24 cellular contexts compared by ENCODE assay signal in the genomic region with DNA sequence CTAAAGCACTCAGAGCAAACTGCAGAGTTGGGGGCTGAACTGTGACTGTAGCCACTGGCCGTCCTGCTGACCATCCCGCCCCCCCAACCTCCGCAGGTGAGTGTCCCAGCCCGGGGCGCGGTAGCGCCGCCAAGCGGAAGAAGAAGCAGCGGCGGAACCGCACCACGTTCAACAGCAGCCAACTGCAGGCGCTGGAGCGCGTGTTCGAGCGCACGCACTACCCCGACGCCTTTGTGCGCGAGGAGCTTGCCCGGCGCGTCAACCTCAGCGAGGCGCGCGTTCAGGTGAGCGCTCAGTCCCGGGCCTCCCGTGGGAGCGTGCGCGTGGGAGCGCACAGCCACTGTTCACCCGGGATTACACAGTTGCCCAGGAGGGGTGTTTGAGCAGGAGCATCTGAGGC. TPM values are rescaled to one million over a fixed set of nuclear protein-coding genes. Genes with fewer than 3 reads are reported as not detected.
DNase-seq lines count a peak whose midpoint lies in the region; ATAC-seq, FAIRE-seq and TF ChIP-seq lines count a peak whose summit lies in the region.
"Had no signal": no experiment of that assay in that cellular context is flagged by ENCODE, and none has a peak within 500 bp of the region (broad histone marks: within the 10 kb centered on the region; RNA-seq: fewer than 3 reads in every experiment).

No MANE protein-coding gene starts in this region.

- no peak for TF ChIP-seq RAD21 in GM12878 (IDR thresholded peaks at IDR 0.05; ENCODE audit: insufficient read depth, low read depth, low read length)

- in situ Hi-C loops in GM12878 (cut with MboI): no loop called here

- POLR2A ChIA-PET in GM12878 (lab: Charles Lee): no interaction called here

- intact Hi-C loops in Right ventricle myocardium inferior (cut with DNase I) (no loop called here), cardiac septum (cut with DNase I) (no loop called here), GM12878 (cut with micrococcal nuclease; ENCODE audit: unreplicated experiment) (no loop called here)

- RAD21 ChIA-PET in GM12878 (lab: Charles Lee; ENCODE audit: unreplicated experiment): no interaction called here

- TF ChIP-seq CTCF in GM12878 (IDR thresholded peaks at IDR 0.05 in 2 of 3, conservative IDR thresholded peaks at IDR 0.05 in 1 of 3; ENCODE audit: control insufficient read depth in 2 of 3, extremely low read depth in 1 of 3, insufficient read depth in 1 of 3, low read depth in 3 of 3, low read length in 3 of 3) (no peak), foreskin keratinocyte (conservative IDR thresholded peaks at IDR 0.05) (peak; percentile 27), retinal pigment epithelial cell (conservative IDR thresholded peaks at IDR 0.05; ENCODE audit: low read depth, low read length) (peak; percentile 17)

- ATAC-seq in Right ventricle myocardium inferior (no peak), GM12878 (no peak), foreskin keratinocyte (no peak), GM21529 (IDR thresholded peaks at IDR 0.05; ENCODE audit: unreplicated experiment) (no peak)

- DNase-seq in Right ventricle myocardium inferior (ENCODE audit: missing footprints): peak; percentile 51
- no peak for DNase-seq in cardiac septum (ENCODE audit: low spot score)
- DNase-seq in GM12878 (ENCODE audit: low read depth, low spot score): no peak
- DNase-seq in foreskin keratinocyte: no peak
- DNase-seq in retinal pigment epithelial cell (ENCODE audit: low read depth): no peak
- DNase-seq in DMS79 treated with DMSO at 0.1 percent for 48 hours (lab: John Stamatoyannopoulos, UW): no peak
- no peak for DNase-seq in NCI-H1417 treated with DMSO at 0.1 percent for 48 hours (lab: John Stamatoyannopoulos, UW)
- DNase-seq: BE2C; CD4-positive, CD25-positive, alpha-beta regulatory T cell; COR-L47; DMS 273 treated with DMSO at 0.1 percent for 48 hours; KG1; MV-4-11; NCI-H187; NCI-H2107; NCI-H2227 treated with DMSO at 0.1 percent for 48 hours; NCI-H510A treated with DMSO at 0.1 percent for 48 hours; NCI-H774 had no signal

- H3K9me3 ChIP-seq in GM12878 (replicated peaks; ENCODE audit: control insufficient read depth, insufficient read depth, low read length): no peaks in the 10 kb centered on the region
- H3K9me3 ChIP-seq: BE2C, SJSA1 had no signal

- no TSS peak for BruUV-seq in GM12878 (replicated peaks; lab: Mats Ljungman, UMichigan)

- H4K20me1 ChIP-seq in GM12878 (ENCODE audit: control insufficient read depth, insufficient read depth): no peaks in the 10 kb centered on the region

- TF ChIP-seq EP300 in GM12878 (IDR thresholded peaks at IDR 0.05; ENCODE audit: borderline replicate concordance in 1 of 2, control insufficient read depth in 1 of 2, low read depth in 2 of 2, low read length in 2 of 2): no peak

- H3K36me3 ChIP-seq in GM12878 (ENCODE audit: control insufficient read depth in 2 of 2, insufficient read depth in 2 of 2, low read length in 1 of 2): no peaks in the 10 kb centered on the region
- H3K36me3 ChIP-seq: BE2C, SJSA1 had no signal

- CTCF ChIA-PET in GM12878 (lab: Yijun Ruan, JAX): no interaction called here

- SMC1A ChIA-PET in GM12878 (lab: Charles Lee; ENCODE audit: uncharacterized antibody, unreplicated experiment): no interaction called here

- no peak overlapping the region for H3K4me2 ChIP-seq in GM12878 (ENCODE audit: control insufficient read depth, insufficient read depth)

- no peaks in the 10 kb centered on the region for H3K79me2 ChIP-seq in GM12878 (ENCODE audit: control insufficient read depth, insufficient read depth, low read length)

- WGBS in GM12878 (ENCODE audit: insufficient coverage, insufficient replicate concordance, low lambda C conversion rate, missing lambda C conversion rate): 81% methylated on average over 38 of the region's 38 CpGs

- H3K9ac ChIP-seq in GM12878 (ENCODE audit: control insufficient read depth, insufficient read depth, low read length): no peak overlapping the region

- H3K4me1 ChIP-seq in GM12878 (ENCODE audit: control insufficient read depth, insufficient read depth, low read length) (no peaks in the 10 kb centered on the region), foreskin keratinocyte (no peaks in the 10 kb centered on the region)
- H3K4me1 ChIP-seq: BE2C, SJSA1 had no signal

- H3K27ac ChIP-seq in GM12878 (ENCODE audit: control insufficient read depth, insufficient read depth): no peak overlapping the region
- no peak overlapping the region for H3K27ac ChIP-seq in foreskin keratinocyte
- H3K27ac ChIP-seq: SJSA1 had no signal

- no peak overlapping the region for H2AFZ ChIP-seq in GM12878 (ENCODE audit: control insufficient read depth, low read depth, low read length)

- no peak overlapping the region for H3K4me3 ChIP-seq in GM12878
- H3K4me3 ChIP-seq in retinal pigment epithelial cell (ENCODE audit: low read length): no peak overlapping the region
- H3K4me3 ChIP-seq: SJSA1 had no signal

- no peaks in the 10 kb centered on the region for H3K27me3 ChIP-seq in GM12878 (replicated peaks in 1 of 2; ENCODE audit: control insufficient read depth in 2 of 2, insufficient read depth in 2 of 2, low read length in 1 of 2)
- H3K27me3 ChIP-seq in foreskin keratinocyte: peaks cover 5% of the 10 kb centered on the region
- H3K27me3 ChIP-seq: BE2C, SJSA1 had no signal

- FAIRE-seq in GM12878 (lab: Jason Lieb, UNC): no peak
- FAIRE-seq: A204.1, GM12891, GM18507, H54 had no signal

- no peak for TF ChIP-seq POLR2A in GM12878 (IDR thresholded peaks at IDR 0.05; ENCODE audit: low read depth, low read length)

RNA-seq across cellular contexts. Expression of a gene that starts 33.7 kb away (rescaled TPM):
- 4.8 TPM for total RNA-seq in Right ventricle myocardium inferior
- 1.1 TPM for total RNA-seq in cardiac septum
- total RNA-seq in GM12878 (2013; cell fraction: nucleolus; rRNA removed): not detected in 2 replicates
- 0.11 TPM in 1 of 2 replicates, not detected in the other for total RNA-seq in GM12878 (2014; rRNA removed)
- not detected in 2 replicates for total RNA-seq in GM12878 (2014; rRNA removed; fragmentation: Illumina TruSeq; extraction: Trizol)
- not detected in 2 replicates for total RNA-seq in GM12878 (2021)
- not detected for polyA plus RNA-seq in GM12878 (2011; ENCODE audit: low read depth)
- 0.37 and 0.57 TPM in 2 replicates for polyA plus RNA-seq in GM12878 (2011; rRNA removed)
- 0.89 and 1.3 TPM in 2 replicates for polyA plus RNA-seq in GM12878 (2011; cell fraction: cytosol; rRNA removed)
- 0.18 and 0.28 TPM in 2 replicates for polyA plus RNA-seq in GM12878 (2011; cell fraction: nucleus; rRNA removed)
- polyA plus RNA-seq in GM12878 (2012): 0.08 TPM in 1 of 2 replicates, not detected in the other
- not detected in 2 replicates for polyA plus RNA-seq in GM12878 (2014; fragmentation: Illumina TruSeq; extraction: Trizol)
- not detected for polyA plus RNA-seq in GM12878 (2014; fragmentation: Nextera tagmentation; extraction: Ambion mirVana)
- polyA plus RNA-seq in GM12878 (2014; rRNA removed): not detected in 2 replicates
- not detected for polyA plus RNA-seq in GM12878 (2016; fragmentation: Nextera tagmentation; extraction: Ambion mirVana)
- polyA minus RNA-seq in GM12878 (2011; rRNA and poly(A)+ RNA removed): 0.29 and 1.1 TPM in 2 replicates
- polyA minus RNA-seq in GM12878 (2011; cell fraction: cytosol; rRNA and poly(A)+ RNA removed): 1.9 and 2.4 TPM in 2 replicates
- 0.24 and 0.48 TPM in 2 replicates for polyA minus RNA-seq in GM12878 (2011; cell fraction: nucleus; rRNA and poly(A)+ RNA removed)
- total RNA-seq in foreskin keratinocyte: 5.2 and 7.1 TPM in 2 replicates
- 5.4 and 7.7 TPM in 2 replicates for polyA plus RNA-seq in foreskin keratinocyte
- total RNA-seq: CD4-positive, CD25-positive, alpha-beta regulatory T cell had no signal

RNA-seq across cellular contexts. Expression of a gene that starts 53.7 kb away (rescaled TPM):
- total RNA-seq in Right ventricle myocardium inferior (0.54 TPM), cardiac septum (4.4 TPM), GM12878 (2014; rRNA removed) (not detected in 2 replicates), GM12878 (2014; rRNA removed; fragmentation: Illumina TruSeq; extraction: Trizol) (not detected in 2 replicates), GM12878 (2021) (not detected in 2 replicates), foreskin keratinocyte (not detected in 2 replicates)
- total RNA-seq in GM12878 (2013; cell fraction: nucleolus; rRNA removed): not detected in 2 replicates
- not detected for polyA plus RNA-seq in GM12878 (2011; ENCODE audit: low read depth)
- polyA plus RNA-seq in GM12878 (2011; rRNA removed) (not detected in 2 replicates), GM12878 (2014; fragmentation: Illumina TruSeq; extraction: Trizol) (not detected in 2 replicates), GM12878 (2014; fragmentation: Nextera tagmentation; extraction: Ambion mirVana) (not detected), GM12878 (2014; rRNA removed) (not detected in 2 replicates), GM12878 (2016; fragmentation: Nextera tagmentation; extraction: Ambion mirVana) (not detected), foreskin keratinocyte (0.06 and 0.09 TPM in 2 replicates)
- polyA plus RNA-seq in GM12878 (2011; cell fraction: cytosol; rRNA removed): not detected in 2 replicates
- not detected in 2 replicates for polyA plus RNA-seq in GM12878 (2011; cell fraction: nucleus; rRNA removed)
- polyA plus RNA-seq in GM12878 (2012): not detected in 2 replicates
- polyA minus RNA-seq in GM12878 (2011; rRNA and poly(A)+ RNA removed): not detected in 2 replicates
- polyA minus RNA-seq in GM12878 (2011; cell fraction: cytosol; rRNA and poly(A)+ RNA removed): not detected in 2 replicates
- not detected in 2 replicates for polyA minus RNA-seq in GM12878 (2011; cell fraction: nucleus; rRNA and poly(A)+ RNA removed)
- total RNA-seq: CD4-positive, CD25-positive, alpha-beta regulatory T cell had no signal
- polyA plus RNA-seq: CD4-positive, CD25-positive, alpha-beta regulatory T cell had no signal

Comparison
In these comparisons a context has a peak if more than half of its experiments do, and no peak if none do; other contexts are left out.
1. CTCF ChIP-seq: peak in foreskin keratinocyte (single experiment) and retinal pigment epithelial cell (single experiment); none in GM12878 (0 of 3).